Comparison of ENCODE assay signal across 1 cellular context in genomic region chr13:45718063-45718462, GRCh38.
TF ChIP-seq lines count a peak whose summit lies in the region.

No MANE protein-coding gene starts in this region.

TF ChIP-seq in GM12878, 131 proteins besides CTCF, POLR2A, EP300 and RAD21 (continued from another document):
- TF ChIP-seq E4F1 (IDR thresholded peaks at IDR 0.05; ENCODE audit: borderline replicate concordance, partially characterized antibody) (no peak), BRCA1 (IDR thresholded peaks at IDR 0.05; ENCODE audit: low read depth, low read length) (no peak)
